8 cellular contexts compared by ENCODE assay signal in the genomic region with DNA sequence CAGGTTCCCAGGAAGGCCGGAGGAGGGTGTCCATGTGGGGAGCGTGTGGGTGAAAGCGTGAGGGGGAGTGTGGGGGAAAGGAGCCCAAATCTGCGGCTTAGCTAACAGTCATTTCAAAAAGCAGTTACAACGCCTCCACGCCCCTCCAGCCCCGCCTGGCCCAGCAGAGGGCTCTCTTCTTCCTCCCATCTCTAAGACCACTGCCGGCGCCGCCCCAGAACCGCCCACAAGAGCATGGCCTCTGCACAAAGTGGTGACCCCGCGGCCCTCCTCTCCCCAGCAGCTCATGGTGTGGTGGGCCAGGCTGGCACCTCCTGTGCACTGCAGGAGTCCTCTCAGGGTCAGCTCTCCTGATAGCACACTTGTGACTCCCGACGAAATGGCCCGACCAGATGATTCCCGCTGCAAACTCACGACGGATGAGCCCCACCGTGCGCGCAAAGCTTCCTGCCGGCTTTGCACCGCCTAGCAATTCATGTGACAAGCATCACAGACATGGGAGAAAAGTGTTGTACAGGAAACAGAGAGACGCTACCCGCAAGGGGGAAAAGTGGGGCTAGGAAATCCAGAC. TPM values are rescaled to one million over a fixed set of nuclear protein-coding genes. Genes with fewer than 3 reads are reported as not detected.
DNase-seq lines count a peak whose midpoint lies in the region; ATAC-seq and TF ChIP-seq lines count a peak whose summit lies in the region.

No MANE protein-coding gene starts in this region.

- DNase-seq in DMS153 treated with DMSO at 0.1 percent for 48 hours (lab: John Stamatoyannopoulos, UW; ENCODE audit: unreplicated experiment) (peak; percentile 89), HUDEP-2 (lab: John Stamatoyannopoulos, UW; ENCODE audit: unreplicated experiment in 76 of 76) (peak in 71 of 76 experiments; percentile 6 to 86 (median 67)), heart left ventricle (peak; percentile 87 to 95 (median 90)), posterior vena cava (ENCODE audit: low spot score) (peak; percentile 97), upper lobe of left lung (peak; percentile 90 to 95)
- peak; percentile 87 for DNase-seq in activated naive CD8-positive, alpha-beta T cell treated with anti-CD3 and anti-CD28 coated beads, Interleukin-2, amount 10 ng/mL, durations not matched to agents 7 days and 5 days

- H3K27ac Mint-ChIP-seq in activated naive CD8-positive, alpha-beta T cell treated with anti-CD3 and anti-CD28 coated beads, Interleukin-2, amount 10 ng/mL, durations not matched to agents 7 days and 5 days = peak overlapping the region; percentile 90

- H3K36me3 Mint-ChIP-seq in activated naive CD8-positive, alpha-beta T cell treated with anti-CD3 and anti-CD28 coated beads, Interleukin-2, amount 10 ng/mL, durations not matched to agents 7 days and 5 days = peaks cover 7% of the 10 kb centered on the region

- H3K27ac ChIP-seq in heart left ventricle = peak overlapping the region in 10 of 12 donors; percentile 28 to 76 (median 53)
- peak overlapping the region in 3 of 4 donors; percentile 69 to 75 (median 69) for H3K27ac ChIP-seq in upper lobe of left lung

- WGBS in heart left ventricle, 4 donors = 1 to 3% (median 2%) methylated on average over 25 to 26 of the region's 26 CpGs
- 2 to 4% methylated on average over 18 to 26 of the region's 26 CpGs for WGBS in upper lobe of left lung, 2 donors

- H3K4me1 ChIP-seq in heart left ventricle (peaks cover 0 to 14% (median 0%) of the 10 kb centered on the region in 12 donors), upper lobe of left lung (peaks cover 0 to 12% (median 5%) of the 10 kb centered on the region in 4 donors)

- H3K9me3 ChIP-seq in heart left ventricle = no peaks in the 10 kb centered on the region
- no peaks in the 10 kb centered on the region for H3K9me3 ChIP-seq in upper lobe of left lung

- TF ChIP-seq CTCF in heart left ventricle (IDR thresholded peaks at IDR 0.05) (peak; percentile 36 to 91 (median 66)), upper lobe of left lung (IDR thresholded peaks at IDR 0.05) (peak; percentile 40 to 73 (median 64))

- H3K36me3 ChIP-seq in heart left ventricle (no peaks in the 10 kb centered on the region), upper lobe of left lung (no peaks in the 10 kb centered on the region)

- H3K27me3 ChIP-seq in heart left ventricle = no peaks in the 10 kb centered on the region
- H3K27me3 ChIP-seq in upper lobe of left lung = no peaks in the 10 kb centered on the region

- H3K4me3 Mint-ChIP-seq in activated naive CD8-positive, alpha-beta T cell treated with anti-CD3 and anti-CD28 coated beads, Interleukin-2, amount 10 ng/mL, durations not matched to agents 7 days and 5 days = peak overlapping the region; percentile 84

- no peak for TF ChIP-seq POLR2A in heart left ventricle (IDR thresholded peaks at IDR 0.05)
- peak in 1 of 4 donors; percentile 43 for TF ChIP-seq POLR2A in upper lobe of left lung (IDR thresholded peaks at IDR 0.05)

- H3K9me3 Mint-ChIP-seq in activated naive CD8-positive, alpha-beta T cell treated with anti-CD3 and anti-CD28 coated beads, Interleukin-2, amount 10 ng/mL, durations not matched to agents 7 days and 5 days = peaks cover 9% of the 10 kb centered on the region

- H3K4me1 Mint-ChIP-seq in activated naive CD8-positive, alpha-beta T cell treated with anti-CD3 and anti-CD28 coated beads, Interleukin-2, amount 10 ng/mL, durations not matched to agents 7 days and 5 days = peaks cover 21% of the 10 kb centered on the region

- no peak for TF ChIP-seq EP300 in upper lobe of left lung (IDR thresholded peaks at IDR 0.05)

- POLR2A ChIA-PET in activated naive CD8-positive, alpha-beta T cell treated with anti-CD3 and anti-CD28 coated beads, Interleukin-2, amount 10 ng/mL, durations not matched to agents 7 days and 5 days (lab: Charles Lee) = interaction anchor here (0.7 to 2.9 kb wide), 8 partner anchors 10 to 118 kb away, joined by 4 to 31 read pairs (median 9); a partner anchor contains a TSS

- intact Hi-C loops in heart left ventricle (cut with DNase I) (loop anchor here (1.0 to 5.0 kb wide), 4 partner anchors 95 to 119 kb away; a partner anchor contains a TSS), posterior vena cava (cut with DNase I) (loop anchor here in 1 of 2 donors (5.0 kb wide), 1 partner anchor 115 kb away; no protein-coding TSS in a partner anchor)

- H3K27me3 Mint-ChIP-seq in activated naive CD8-positive, alpha-beta T cell treated with anti-CD3 and anti-CD28 coated beads, Interleukin-2, amount 10 ng/mL, durations not matched to agents 7 days and 5 days = no peaks in the 10 kb centered on the region

- ATAC-seq in GM21390 (IDR thresholded peaks at IDR 0.05; ENCODE audit: unreplicated experiment) = peak; percentile 99
- peak; percentile 93 for ATAC-seq in SK-N-SH treated with all-trans-retinoic acid at 6 μM for 48 hours
- peak; percentile 98 for ATAC-seq in activated naive CD8-positive, alpha-beta T cell treated with anti-CD3 and anti-CD28 coated beads, Interleukin-2, amount 10 ng/mL, durations not matched to agents 7 days and 5 days (ENCODE audit: low read depth)
- peak; percentile 97 to 100 (median 99) for ATAC-seq in heart left ventricle
- peak; percentile 96 to 99 for ATAC-seq in upper lobe of left lung (ENCODE audit: low FRiP score in 2 of 2)

- H3K4me3 ChIP-seq in heart left ventricle (peak overlapping the region; percentile 15 to 64 (median 60)), upper lobe of left lung (peak overlapping the region; percentile 20 to 63 (median 51))

TF ChIP-seq in SK-N-SH treated with all-trans-retinoic acid at 6 μM for 48 hours, 23 proteins besides CTCF, POLR2A, EP300 and RAD21 (continues in another document):
- TF ChIP-seq ZFP3 (CRISPR knock-in tag; IDR thresholded peaks at IDR 0.05) = no peak
- TF ChIP-seq SNAI2 (CRISPR knock-in tag; IDR thresholded peaks at IDR 0.05) = no peak
- no peak for TF ChIP-seq ZC3H10 (CRISPR knock-in tag; IDR thresholded peaks at IDR 0.05)
- no peak for TF ChIP-seq CSDC2 (CRISPR knock-in tag; IDR thresholded peaks at IDR 0.05)
- TF ChIP-seq ZNF70 (CRISPR knock-in tag; IDR thresholded peaks at IDR 0.05) = no peak
- TF ChIP-seq OSR1 (CRISPR knock-in tag; IDR thresholded peaks at IDR 0.05) = no peak
- TF ChIP-seq TCF4 (CRISPR knock-in tag; IDR thresholded peaks at IDR 0.05; ENCODE audit: borderline replicate concordance) = no peak
- no peak for TF ChIP-seq ISL1 (CRISPR knock-in tag; IDR thresholded peaks at IDR 0.05)
- TF ChIP-seq, protein P1, sequence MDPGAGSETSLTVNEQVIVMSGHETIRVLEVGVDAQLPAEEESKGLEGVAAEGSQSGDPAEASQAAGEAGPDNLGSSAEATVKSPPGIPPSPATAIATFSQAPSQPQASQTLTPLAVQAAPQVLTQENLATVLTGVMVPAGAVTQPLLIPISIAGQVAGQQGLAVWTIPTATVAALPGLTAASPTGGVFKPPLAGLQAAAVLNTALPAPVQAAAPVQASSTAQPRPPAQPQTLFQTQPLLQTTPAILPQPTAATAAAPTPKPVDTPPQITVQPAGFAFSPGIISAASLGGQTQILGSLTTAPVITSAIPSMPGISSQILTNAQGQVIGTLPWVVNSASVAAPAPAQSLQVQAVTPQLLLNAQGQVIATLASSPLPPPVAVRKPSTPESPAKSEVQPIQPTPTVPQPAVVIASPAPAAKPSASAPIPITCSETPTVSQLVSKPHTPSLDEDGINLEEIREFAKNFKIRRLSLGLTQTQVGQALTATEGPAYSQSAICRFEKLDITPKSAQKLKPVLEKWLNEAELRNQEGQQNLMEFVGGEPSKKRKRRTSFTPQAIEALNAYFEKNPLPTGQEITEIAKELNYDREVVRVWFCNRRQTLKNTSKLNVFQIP (CRISPR knock-in tag; IDR thresholded peaks at IDR 0.05; ENCODE audit: borderline replicate concordance, low read depth) = no peak
- TF ChIP-seq, protein P2, sequence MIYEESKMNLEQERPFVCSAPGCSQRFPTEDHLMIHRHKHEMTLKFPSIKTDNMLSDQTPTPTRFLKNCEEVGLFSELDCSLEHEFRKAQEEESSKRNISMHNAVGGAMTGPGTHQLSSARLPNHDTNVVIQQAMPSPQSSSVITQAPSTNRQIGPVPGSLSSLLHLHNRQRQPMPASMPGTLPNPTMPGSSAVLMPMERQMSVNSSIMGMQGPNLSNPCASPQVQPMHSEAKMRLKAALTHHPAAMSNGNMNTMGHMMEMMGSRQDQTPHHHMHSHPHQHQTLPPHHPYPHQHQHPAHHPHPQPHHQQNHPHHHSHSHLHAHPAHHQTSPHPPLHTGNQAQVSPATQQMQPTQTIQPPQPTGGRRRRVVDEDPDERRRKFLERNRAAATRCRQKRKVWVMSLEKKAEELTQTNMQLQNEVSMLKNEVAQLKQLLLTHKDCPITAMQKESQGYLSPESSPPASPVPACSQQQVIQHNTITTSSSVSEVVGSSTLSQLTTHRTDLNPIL (CRISPR knock-in tag; IDR thresholded peaks at IDR 0.05; ENCODE audit: low read depth) = no peak

RNA-seq across cellular contexts. Expression of a gene that starts 12.4 kb away (rescaled TPM):
- 10 to 100 TPM; 40.6 to 44.9 TPM for total RNA-seq in activated naive CD8-positive, alpha-beta T cell treated with anti-CD3 and anti-CD28 coated beads, Interleukin-2, amount 10 ng/mL, durations not matched to agents 7 days and 5 days
- total RNA-seq in heart left ventricle (10 to 100 TPM; 21.9 to 43.3 (median 27.5) TPM), posterior vena cava (10 to 100 TPM; 22.8 to 23.1 TPM), upper lobe of left lung (10 to 100 TPM; 24.2 to 38.8 (median 26.7) TPM)
- polyA plus RNA-seq in heart left ventricle = 10 to 100 TPM; 10.9 to 20.0 TPM

RNA-seq across cellular contexts. Expression of a gene that starts 37.1 kb away (rescaled TPM):
- total RNA-seq in activated naive CD8-positive, alpha-beta T cell treated with anti-CD3 and anti-CD28 coated beads, Interleukin-2, amount 10 ng/mL, durations not matched to agents 7 days and 5 days = not detected
- total RNA-seq in heart left ventricle = not detected
- polyA plus RNA-seq in heart left ventricle = not detected
- not detected for total RNA-seq in posterior vena cava
- not detected for total RNA-seq in upper lobe of left lung

RNA-seq across cellular contexts. Expression of a gene that starts 43.5 kb away (rescaled TPM):
- total RNA-seq in activated naive CD8-positive, alpha-beta T cell treated with anti-CD3 and anti-CD28 coated beads, Interleukin-2, amount 10 ng/mL, durations not matched to agents 7 days and 5 days = under 1 TPM; 0.14 to 0.40 TPM
- total RNA-seq in heart left ventricle = under 1 TPM in 1 of 9 donors, not detected in 8; 0.27 TPM
- polyA plus RNA-seq in heart left ventricle = under 1 TPM in 1 of 2 donors, not detected in 1; 0.03 TPM
- total RNA-seq in posterior vena cava = not detected
- 10 to 100 TPM in 2 of 6 donors, 1 to 10 TPM in 2, under 1 TPM in 2; 0.29 to 15.5 (median 1.9) TPM for total RNA-seq in upper lobe of left lung

RNA-seq across cellular contexts. Expression of a gene that starts 43.6 kb away (rescaled TPM):
- total RNA-seq in activated naive CD8-positive, alpha-beta T cell treated with anti-CD3 and anti-CD28 coated beads, Interleukin-2, amount 10 ng/mL, durations not matched to agents 7 days and 5 days = under 1 TPM; 0.17 to 0.34 TPM
- total RNA-seq in heart left ventricle = 1 to 10 TPM; 1.1 to 3.7 (median 2.5) TPM
- polyA plus RNA-seq in heart left ventricle = 1 to 10 TPM; 1.3 to 2.1 TPM
- total RNA-seq in posterior vena cava = under 1 TPM; 0.88 to 0.90 TPM
- 1 to 10 TPM in 2 of 6 donors, under 1 TPM in 4; 0.46 to 4.8 (median 0.75) TPM for total RNA-seq in upper lobe of left lung

Comparison
In these comparisons a context has a peak if more than half of its experiments do, and no peak if none do; other contexts are left out.
1. Peak in every context shown above with its lines: DNase-seq, ATAC-seq, H3K4me3 ChIP-seq and H3K27ac ChIP-seq.